22 cellular contexts compared by ENCODE assay signal in the genomic region with DNA sequence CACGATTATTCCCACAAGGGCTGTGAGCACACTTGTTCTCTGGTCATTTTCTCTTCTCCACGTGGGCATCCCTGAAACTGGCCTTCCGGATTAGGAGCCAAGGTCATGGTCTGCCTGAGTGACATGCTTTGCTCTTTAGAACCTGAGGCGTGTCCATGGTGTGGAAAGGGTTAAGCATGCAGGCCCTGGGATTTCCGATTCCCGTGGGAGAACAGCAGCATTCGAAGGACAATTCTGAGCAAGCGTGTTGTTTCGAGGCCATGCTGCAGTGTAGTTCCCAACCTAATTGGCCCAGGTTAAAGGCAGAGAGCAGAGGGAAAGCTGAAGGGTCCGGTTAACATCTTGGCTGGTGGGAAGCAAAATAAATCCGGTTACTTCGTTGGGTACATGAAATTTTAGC.
"Had no signal": no experiment of that assay in that cellular context is flagged by ENCODE, and none has a peak within 500 bp of the region (broad histone marks: within the 10 kb centered on the region; RNA-seq: fewer than 3 reads in every experiment).

No MANE protein-coding gene starts in this region.

- FAIRE-seq: endometrium, TTC549 had no signal

- H3K9me3 ChIP-seq: adrenal gland, gastroesophageal sphincter, heart right ventricle, lower lobe of right lung, ovary, thoracic aorta had no signal

- H3K27me3 ChIP-seq: adrenal gland, cardiac muscle cell, gastroesophageal sphincter, ovary had no signal

- H3K36me3 Mint-ChIP-seq: activated naive CD4-positive, alpha-beta T cell treated with anti-CD3 and anti-CD28 coated beads, Interleukin-2, amount 50 U/mL, for 24 hours; mesothelial cell of epicardium; stimulated activated effector memory CD8-positive, alpha-beta T cell treated with anti-CD3 and anti-CD28 coated beads, Interleukin-12 subunit alpha, Interleukin-12 subunit beta, amount 100 ng/mL, for 72 hours had no signal

- H3K4me3 Mint-ChIP-seq: activated CD4-positive, alpha-beta T cell treated with anti-CD3 and anti-CD28 coated beads, Interleukin-2, amount 10 ng/mL, durations not matched to agents 24 days and 14 days; activated CD8-positive, alpha-beta T cell treated with anti-CD3 and anti-CD28 coated beads, Interleukin-2, amount 10 ng/mL, durations not matched to agents 7 days and 5 days; activated naive CD4-positive, alpha-beta T cell treated with anti-CD3 and anti-CD28 coated beads, Interleukin-2, amount 50 U/mL, for 24 hours; mesothelial cell of epicardium; neural crest cell; stimulated activated effector memory CD8-positive, alpha-beta T cell treated with anti-CD3 and anti-CD28 coated beads, Interleukin-12 subunit alpha, Interleukin-12 subunit beta, amount 100 ng/mL, for 72 hours had no signal

- H3K4me1 Mint-ChIP-seq: activated CD4-positive, alpha-beta T cell treated with anti-CD3 and anti-CD28 coated beads, Interleukin-2, amount 10 ng/mL, durations not matched to agents 24 days and 14 days; activated naive CD4-positive, alpha-beta T cell treated with anti-CD3 and anti-CD28 coated beads, Interleukin-2, amount 50 U/mL, for 24 hours; mesothelial cell of epicardium; stimulated activated effector memory CD8-positive, alpha-beta T cell treated with anti-CD3 and anti-CD28 coated beads, Interleukin-12 subunit alpha, Interleukin-12 subunit beta, amount 100 ng/mL, for 72 hours had no signal

- H3K4me3 ChIP-seq: adrenal gland, cardiac muscle cell, gastroesophageal sphincter, heart right ventricle, lower lobe of right lung, ovary, thoracic aorta had no signal

- H3K27me3 Mint-ChIP-seq: activated naive CD4-positive, alpha-beta T cell treated with anti-CD3 and anti-CD28 coated beads, Interleukin-2, amount 50 U/mL, for 24 hours had no signal

- H3K27ac Mint-ChIP-seq: activated CD4-positive, alpha-beta T cell treated with anti-CD3 and anti-CD28 coated beads, Interleukin-2, amount 10 ng/mL, durations not matched to agents 24 days and 14 days; activated CD8-positive, alpha-beta T cell treated with anti-CD3 and anti-CD28 coated beads, Interleukin-2, amount 10 ng/mL, durations not matched to agents 7 days and 5 days; activated naive CD4-positive, alpha-beta T cell treated with anti-CD3 and anti-CD28 coated beads, Interleukin-2, amount 50 U/mL, for 24 hours; mesothelial cell of epicardium; stimulated activated effector memory CD8-positive, alpha-beta T cell treated with anti-CD3 and anti-CD28 coated beads, Interleukin-12 subunit alpha, Interleukin-12 subunit beta, amount 100 ng/mL, for 72 hours had no signal

- H3K27ac ChIP-seq: adrenal gland, cardiac muscle cell, gastroesophageal sphincter, heart right ventricle, lower lobe of right lung, ovary, thoracic aorta had no signal

- H3K36me3 ChIP-seq: adrenal gland, cardiac muscle cell, gastroesophageal sphincter, heart right ventricle, lower lobe of right lung, ovary, thoracic aorta had no signal

- DNase-seq: activated CD4-positive, alpha-beta T cell treated with anti-CD3 and anti-CD28 coated beads, Interleukin-2, amount 10 ng/mL, durations not matched to agents 24 days and 14 days; activated CD4-positive, CD25-positive, alpha-beta regulatory T cell; activated CD8-positive, alpha-beta memory T cell treated with anti-CD3 and anti-CD28 coated beads, Interleukin-2, amount 50 U/mL, for 4 hours; activated CD8-positive, alpha-beta T cell treated with anti-CD3 and anti-CD28 coated beads, Interleukin-2, amount 10 ng/mL, durations not matched to agents 7 days and 5 days; activated effector memory CD4-positive, alpha-beta T cell treated with anti-CD3 and anti-CD28 coated beads, Interleukin-2, amount 50 U/mL, for 16 hours; activated T-cell treated with anti-CD3 and anti-CD28 coated beads, Interleukin-2, amount 50 U/mL, for 48 hours; adrenal gland; heart right ventricle; left cardiac atrium; lower lobe of right lung; ovary; stimulated activated CD4-positive, alpha-beta T cell treated with anti-CD3 and anti-CD28 coated beads, Interleukin-12 subunit alpha, Interleukin-12 subunit beta, amount 100 ng/mL, for 4 hours; stimulated activated CD4-positive, alpha-beta T cell treated with anti-CD3 and anti-CD28 coated beads, Interleukin-2, amount 100 ng/mL, for 24 hours had no signal

- H3K4me1 ChIP-seq: adrenal gland, gastroesophageal sphincter, lower lobe of right lung had no signal

- H3K9me3 Mint-ChIP-seq: activated CD4-positive, alpha-beta T cell treated with anti-CD3 and anti-CD28 coated beads, Interleukin-2, amount 10 ng/mL, durations not matched to agents 24 days and 14 days; activated naive CD4-positive, alpha-beta T cell treated with anti-CD3 and anti-CD28 coated beads, Interleukin-2, amount 50 U/mL, for 24 hours; neural crest cell; stimulated activated effector memory CD8-positive, alpha-beta T cell treated with anti-CD3 and anti-CD28 coated beads, Interleukin-12 subunit alpha, Interleukin-12 subunit beta, amount 100 ng/mL, for 72 hours had no signal
